In the genomic region with DNA sequence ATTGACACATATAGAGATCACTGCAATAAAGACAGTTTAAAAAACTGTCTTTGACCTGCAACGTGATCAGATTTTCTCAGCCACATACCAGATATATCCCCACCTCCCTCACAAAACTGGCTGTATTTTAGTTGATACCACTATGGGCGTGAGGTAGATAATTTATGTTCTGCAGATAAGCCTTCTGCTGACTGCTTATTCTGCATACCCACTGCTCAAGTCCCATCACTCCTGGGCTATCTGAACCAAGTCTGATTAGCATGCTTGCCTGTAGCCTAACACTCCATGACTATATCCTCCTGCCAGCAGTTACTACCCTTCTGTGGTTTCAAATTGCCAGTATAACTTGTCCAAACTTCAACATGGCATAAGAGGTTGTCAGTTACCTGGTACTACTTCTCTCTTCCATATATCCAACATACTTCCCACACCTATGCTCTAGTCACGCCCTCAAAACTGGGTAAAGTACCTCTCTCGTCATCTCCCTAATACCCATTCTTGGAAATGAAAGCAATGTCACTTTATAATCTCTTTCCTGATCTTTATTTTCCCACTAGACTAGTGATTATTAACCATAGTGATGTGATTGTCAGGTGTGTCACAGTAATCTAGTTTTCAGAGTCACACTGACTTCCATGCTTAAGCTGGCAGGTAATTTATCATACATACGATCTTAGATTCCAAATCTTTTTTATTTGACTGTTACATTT, we compare ENCODE assay signal across 26 cellular contexts.
DNase-seq lines count a peak whose midpoint lies in the region; ATAC-seq and TF ChIP-seq lines count a peak whose summit lies in the region.
"Had no signal": no experiment of that assay in that cellular context is flagged by ENCODE, and none has a peak within 500 bp of the region (broad histone marks: within the 10 kb centered on the region; RNA-seq: fewer than 3 reads in every experiment).

No MANE protein-coding gene starts in this region.

- peak overlapping the region; percentile 33 for H3K9ac ChIP-seq in trophoblast cell (ENCODE audit: low read length)

- ATAC-seq in activated B cell treated with CpG ODN at 0.5 μM for 24 hours (ENCODE audit: low read depth) (no peak), HG03139 (IDR thresholded peaks at IDR 0.05; ENCODE audit: unreplicated experiment) (no peak)
- ATAC-seq: activated CD8-positive, alpha-beta T cell treated with anti-CD3 and anti-CD28 coated beads for 36 hours; activated T-helper 17 cell treated with anti-CD3 and anti-CD28 coated beads, Interleukin-2, amount 50 U/mL, for 72 hours; naive thymus-derived CD8-positive, alpha-beta T cell; psoas muscle; T-cell had no signal

- H4K91ac ChIP-seq in trophoblast cell (ENCODE audit: low read depth, low read length): no peak overlapping the region

- no peaks in the 10 kb centered on the region for H4K20me1 ChIP-seq in DOHH2 (ENCODE audit: control insufficient read depth, insufficient read depth, low read depth, low read length)

- H3K4ac ChIP-seq in trophoblast cell (ENCODE audit: low read depth, low read length): no peak overlapping the region

- H3K9me3 Mint-ChIP-seq in IgD-negative memory B cell: no peaks in the 10 kb centered on the region
- no peaks in the 10 kb centered on the region for H3K9me3 Mint-ChIP-seq in activated B cell treated with CpG ODN at 0.5 μM for 24 hours
- H3K9me3 Mint-ChIP-seq: activated CD8-positive, alpha-beta T cell treated with anti-CD3 and anti-CD28 coated beads for 36 hours; activated naive CD4-positive, alpha-beta T cell treated with anti-CD3 and anti-CD28 coated beads, Interleukin-2, amount 10 ng/mL, durations not matched to agents 7 days and 5 days; activated T-helper 17 cell treated with anti-CD3 and anti-CD28 coated beads, Interleukin-2, amount 50 U/mL, for 72 hours; H9; naive thymus-derived CD8-positive, alpha-beta T cell; T-cell had no signal

- WGBS in trophoblast cell (ENCODE audit: extremely low coverage, insufficient coverage, insufficient read length): no CpG with 5 or more reads among the region's 5 CpGs

- no peaks in the 10 kb centered on the region for H3K27me3 ChIP-seq in DOHH2 (ENCODE audit: control insufficient read depth, low read length)
- no peaks in the 10 kb centered on the region for H3K27me3 ChIP-seq in trophoblast cell (ENCODE audit: insufficient read depth, low read length)
- H3K27me3 ChIP-seq: breast epithelium, sigmoid colon, SJSA1, tibial artery had no signal

- no peak overlapping the region for H4K8ac ChIP-seq in trophoblast cell (ENCODE audit: low read depth, low read length)

- H2AFZ ChIP-seq in trophoblast cell (ENCODE audit: insufficient read depth, low read length, poor library complexity): no peak overlapping the region

- peaks cover 89% of the 10 kb centered on the region for H3K79me2 ChIP-seq in DOHH2 (ENCODE audit: control insufficient read depth, low read length)
- H3K79me2 ChIP-seq in trophoblast cell (ENCODE audit: control insufficient read depth, insufficient read depth, low read length, poor library complexity): no peaks in the 10 kb centered on the region

- H2BK12ac ChIP-seq in trophoblast cell (ENCODE audit: low read length): no peak overlapping the region

- H3K23ac ChIP-seq in trophoblast cell (ENCODE audit: low read length): no peak overlapping the region

- H3K27ac Mint-ChIP-seq in IgD-negative memory B cell (peak overlapping the region; percentile 8 to 71 (median 24)), activated B cell treated with CpG ODN at 0.5 μM for 24 hours (peak overlapping the region; percentile 50)
- H3K27ac Mint-ChIP-seq: activated CD8-positive, alpha-beta T cell treated with anti-CD3 and anti-CD28 coated beads for 36 hours; activated naive CD4-positive, alpha-beta T cell treated with anti-CD3 and anti-CD28 coated beads, Interleukin-2, amount 10 ng/mL, durations not matched to agents 7 days and 5 days; activated T-helper 17 cell treated with anti-CD3 and anti-CD28 coated beads, Interleukin-2, amount 50 U/mL, for 72 hours; T-cell had no signal

- no peak overlapping the region for H2BK5ac ChIP-seq in trophoblast cell (ENCODE audit: low read depth, low read length, poor library complexity)

- H3K4me3 ChIP-seq in DOHH2 (ENCODE audit: low read length): peak overlapping the region; percentile 61
- no peak overlapping the region for H3K4me3 ChIP-seq in trophoblast cell (ENCODE audit: low read depth, low read length)
- H3K4me3 ChIP-seq: breast epithelium, psoas muscle, sigmoid colon, SJSA1, tibial artery had no signal

- peaks cover 25 to 36% (median 32%) of the 10 kb centered on the region in 3 donors for H3K4me1 Mint-ChIP-seq in IgD-negative memory B cell
- H3K4me1 Mint-ChIP-seq in activated B cell treated with CpG ODN at 0.5 μM for 24 hours: peaks cover 72% of the 10 kb centered on the region

- no peak overlapping the region for H4K12ac ChIP-seq in trophoblast cell (ENCODE audit: low read depth, low read length)

- no peak overlapping the region for H3K18ac ChIP-seq in trophoblast cell (ENCODE audit: low read length)

- peak overlapping the region in 2 of 4 donors; percentile 9 to 49 for H3K4me3 Mint-ChIP-seq in IgD-negative memory B cell
- no peak overlapping the region for H3K4me3 Mint-ChIP-seq in activated B cell treated with CpG ODN at 0.5 μM for 24 hours
- H3K4me3 Mint-ChIP-seq: activated CD8-positive, alpha-beta T cell treated with anti-CD3 and anti-CD28 coated beads for 36 hours; activated naive CD4-positive, alpha-beta T cell treated with anti-CD3 and anti-CD28 coated beads, Interleukin-2, amount 10 ng/mL, durations not matched to agents 7 days and 5 days; activated T-helper 17 cell treated with anti-CD3 and anti-CD28 coated beads, Interleukin-2, amount 50 U/mL, for 72 hours; H9; naive thymus-derived CD8-positive, alpha-beta T cell; T-cell had no signal

- no peak overlapping the region for H2AK5ac ChIP-seq in trophoblast cell (ENCODE audit: low read length)

- CTCF ChIA-PET in activated B cell treated with CpG ODN at 0.5 μM for 24 hours (lab: Charles Lee): interaction anchor here (1.5 kb wide), 1 partner anchor 12 kb away, joined by 7 read pairs; no protein-coding TSS in a partner anchor

- no peak overlapping the region for H3K14ac ChIP-seq in trophoblast cell (ENCODE audit: low read length)

- POLR2A ChIA-PET in activated B cell treated with CpG ODN at 0.5 μM for 24 hours (lab: Charles Lee): no interaction called here

- no peaks in the 10 kb centered on the region for H3K79me1 ChIP-seq in trophoblast cell (ENCODE audit: low read length)

- H3K36me3 Mint-ChIP-seq in IgD-negative memory B cell (no peaks in the 10 kb centered on the region), activated B cell treated with CpG ODN at 0.5 μM for 24 hours (ENCODE audit: low read depth) (no peaks in the 10 kb centered on the region)
- H3K36me3 Mint-ChIP-seq: activated naive CD4-positive, alpha-beta T cell treated with anti-CD3 and anti-CD28 coated beads, Interleukin-2, amount 10 ng/mL, durations not matched to agents 7 days and 5 days; naive thymus-derived CD8-positive, alpha-beta T cell; T-cell had no signal

- TF ChIP-seq CTCF in DOHH2 (IDR thresholded peaks at IDR 0.05; ENCODE audit: low read depth, low read length, poor library complexity, severe bottlenecking) (no peak), activated B cell treated with CpG ODN at 0.5 μM for 24 hours (IDR thresholded peaks at IDR 0.05) (no peak)

- H3K9me3 ChIP-seq in DOHH2 (ENCODE audit: control insufficient read depth, insufficient read depth, low read length) (no peaks in the 10 kb centered on the region), trophoblast cell (ENCODE audit: insufficient read depth, low read depth, low read length) (no peaks in the 10 kb centered on the region)
- H3K9me3 ChIP-seq: breast epithelium, psoas muscle, sigmoid colon, SJSA1, tibial artery had no signal

- peak overlapping the region; percentile 95 for H3K27ac ChIP-seq in DOHH2 (ENCODE audit: low read depth, low read length)
- H3K27ac ChIP-seq in trophoblast cell (ENCODE audit: low read depth, low read length): no peak overlapping the region
- H3K27ac ChIP-seq: breast epithelium, epithelial cell of prostate, psoas muscle, sigmoid colon, SJSA1, tibial artery had no signal

- intact Hi-C loops in activated B cell treated with CpG ODN at 0.5 μM for 24 hours (cut with micrococcal nuclease): loop anchor here (2.0 to 10.0 kb wide), 5 partner anchors 161 to 1455 kb away; a partner anchor contains a TSS

- H2BK120ac ChIP-seq in trophoblast cell (ENCODE audit: insufficient read depth, low read length, poor library complexity): no peak overlapping the region

- H3K27me3 Mint-ChIP-seq in IgD-negative memory B cell: peaks cover 13% of the 10 kb centered on the region
- no peaks in the 10 kb centered on the region for H3K27me3 Mint-ChIP-seq in activated B cell treated with CpG ODN at 0.5 μM for 24 hours

- H3K9me2 ChIP-seq in DOHH2 (replicated peaks; ENCODE audit: control insufficient read depth, low read length): no peaks in the 10 kb centered on the region

- H3K36me3 ChIP-seq in DOHH2 (ENCODE audit: control insufficient read depth, low read length) (peaks cover 70% of the 10 kb centered on the region), trophoblast cell (ENCODE audit: control insufficient read depth in 1 of 2, insufficient read depth in 2 of 2, low read length in 2 of 2) (no peaks in the 10 kb centered on the region)
- H3K36me3 ChIP-seq: breast epithelium, sigmoid colon, tibial artery had no signal

- no peak for DNase-seq in activated B cell treated with CpG ODN at 0.5 μM for 24 hours
- no peak for DNase-seq in trophoblast cell
- DNase-seq in AG20443 (ENCODE audit: low spot score): no peak
- no peak for DNase-seq in kidney tubule cell (ENCODE audit: low spot score)
- DNase-seq: activated CD4-positive, CD25-positive, alpha-beta regulatory T cell treated with anti-CD3 and anti-CD28 coated beads, Interleukin-2, amount 50 U/mL, for 72 hours; activated CD8-positive, alpha-beta memory T cell treated with anti-CD3 and anti-CD28 coated beads, Interleukin-2, amount 50 U/mL, for 48 hours; activated CD8-positive, alpha-beta T cell treated with anti-CD3 and anti-CD28 coated beads for 36 hours; activated naive CD4-positive, alpha-beta T cell treated with anti-CD3 and anti-CD28 coated beads, Interleukin-2, amount 10 ng/mL, durations not matched to agents 7 days and 5 days; C1 segment of cervical spinal cord; H9; midbrain; naive thymus-derived CD8-positive, alpha-beta T cell; NCI-H146; occipital lobe; psoas muscle; sigmoid colon; stimulated activated CD4-positive, alpha-beta T cell treated with anti-CD3 and anti-CD28 coated beads, Interleukin-4, amount 100 ng/mL, for 1 hour; T-cell; tibial artery had no signal

- peaks cover 65% of the 10 kb centered on the region for H3F3A ChIP-seq in DOHH2 (ENCODE audit: control insufficient read depth, insufficient read depth)

- H3K4me1 ChIP-seq in DOHH2 (ENCODE audit: control insufficient read depth, low read length) (peaks cover 100% of the 10 kb centered on the region), trophoblast cell (ENCODE audit: control insufficient read depth in 1 of 2, insufficient read depth in 2 of 2, low read length in 2 of 2) (no peaks in the 10 kb centered on the region)
- H3K4me1 ChIP-seq: breast epithelium, psoas muscle, sigmoid colon, tibial artery had no signal

- peak overlapping the region; percentile 92 for H3K4me2 ChIP-seq in DOHH2 (ENCODE audit: low read length)
- H3K4me2 ChIP-seq in trophoblast cell (ENCODE audit: low read length): no peak overlapping the region
